8 cellular contexts compared by ENCODE assay signal in the genomic region with DNA sequence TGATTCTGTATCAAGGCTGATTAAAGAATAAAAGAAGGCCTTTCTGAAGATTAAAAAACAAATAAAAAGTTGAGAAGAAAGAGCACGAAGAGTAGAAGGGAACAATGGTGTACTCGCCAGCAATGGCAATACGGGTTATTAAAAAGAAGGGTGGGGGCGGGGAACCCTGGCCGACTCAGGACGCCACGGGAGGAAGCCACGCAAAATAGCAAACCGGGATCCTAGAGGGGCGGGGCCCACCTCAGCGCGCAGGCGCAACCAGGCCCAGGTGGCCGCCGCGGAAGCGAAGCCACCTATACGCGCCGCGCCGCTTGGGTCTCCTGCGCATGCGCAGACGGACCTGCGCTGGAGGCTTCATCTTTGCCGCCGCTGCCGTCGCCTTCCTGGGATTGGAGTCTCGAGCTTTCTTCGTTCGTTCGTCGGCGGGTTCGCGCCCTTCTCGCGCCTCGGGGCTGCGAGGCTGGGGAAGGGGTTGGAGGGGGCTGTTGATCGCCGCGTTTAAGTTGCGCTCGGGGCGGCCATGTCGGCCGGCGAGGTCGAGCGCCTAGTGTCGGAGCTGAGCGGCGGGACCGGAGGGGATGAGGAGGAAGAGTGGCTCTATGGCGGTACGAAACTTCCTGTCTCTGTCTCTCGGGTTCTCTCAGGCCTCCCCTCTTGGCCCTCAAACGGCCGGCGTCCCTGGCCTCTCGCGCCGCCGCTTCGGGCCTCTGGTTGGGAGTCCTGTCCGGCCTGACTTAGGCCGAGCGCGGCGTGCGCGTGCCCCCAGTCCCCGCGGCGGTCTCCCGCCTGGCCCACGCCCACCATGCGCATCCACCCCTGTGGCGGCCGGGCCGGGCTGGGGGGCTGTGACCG. TPM values are rescaled to one million over a fixed set of nuclear protein-coding genes. Genes with fewer than 3 reads are reported as not detected.
A peak's percentile ranks its signal among the peaks of the same experiment; 100 is the strongest.
DNase-seq lines count a peak whose midpoint lies in the region; ATAC-seq and TF ChIP-seq lines count a peak whose summit lies in the region.

A gene with protein sequence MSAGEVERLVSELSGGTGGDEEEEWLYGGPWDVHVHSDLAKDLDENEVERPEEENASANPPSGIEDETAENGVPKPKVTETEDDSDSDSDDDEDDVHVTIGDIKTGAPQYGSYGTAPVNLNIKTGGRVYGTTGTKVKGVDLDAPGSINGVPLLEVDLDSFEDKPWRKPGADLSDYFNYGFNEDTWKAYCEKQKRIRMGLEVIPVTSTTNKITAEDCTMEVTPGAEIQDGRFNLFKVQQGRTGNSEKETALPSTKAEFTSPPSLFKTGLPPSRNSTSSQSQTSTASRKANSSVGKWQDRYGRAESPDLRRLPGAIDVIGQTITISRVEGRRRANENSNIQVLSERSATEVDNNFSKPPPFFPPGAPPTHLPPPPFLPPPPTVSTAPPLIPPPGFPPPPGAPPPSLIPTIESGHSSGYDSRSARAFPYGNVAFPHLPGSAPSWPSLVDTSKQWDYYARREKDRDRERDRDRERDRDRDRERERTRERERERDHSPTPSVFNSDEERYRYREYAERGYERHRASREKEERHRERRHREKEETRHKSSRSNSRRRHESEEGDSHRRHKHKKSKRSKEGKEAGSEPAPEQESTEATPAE (plus strand): TSS at position 323 of the 852 bp plus-strand sequence. CDS start 198 bp downstream, at position 521.

- H3K27me3 Mint-ChIP-seq in natural killer cell treated with Interleukin-12 subunit alpha and Interleukin-12 subunit beta and Interleukin-15 and Interleukin-18, amount 100 ng/mL, for 72 hours: peaks cover 0 to 8% of the 10 kb centered on the region in 2 donors

- H3K9me3 Mint-ChIP-seq in natural killer cell treated with Interleukin-12 subunit alpha and Interleukin-12 subunit beta and Interleukin-15 and Interleukin-18, amount 100 ng/mL, for 72 hours: no peaks in the 10 kb centered on the region

- H3K27ac Mint-ChIP-seq in natural killer cell treated with Interleukin-12 subunit alpha and Interleukin-12 subunit beta and Interleukin-15 and Interleukin-18, amount 100 ng/mL, for 72 hours: peak within 1 kb of the TSS; percentile 95 to 97

- DNase-seq in EH (ENCODE audit: low read depth) (peak; percentile 89), GOT3 (lab: John Stamatoyannopoulos, UW) (peak; percentile 47), LNCaP clone FGC (ENCODE audit: low read depth) (peak; percentile 74), RWPE1 (ENCODE audit: low spot score) (peak; percentile 97), fibroblast of pulmonary artery (ENCODE audit: low read depth) (peak; percentile 94)
- DNase-seq in activated effector memory CD4-positive, alpha-beta T cell treated with Interleukin-2 at 50 U/mL for 16 hours: peak; percentile 94
- DNase-seq in natural killer cell treated with Interleukin-12 subunit alpha and Interleukin-12 subunit beta and Interleukin-15 and Interleukin-18, amount 100 ng/mL, for 72 hours (ENCODE audit: low spot score): peak; percentile 97
- DNase-seq in stimulated activated naive CD8-positive, alpha-beta T cell treated with anti-CD3 and anti-CD28 coated beads, Interleukin-15, Interleukin-2, amounts not matched to agents 100 U/mL and 50 U/mL, for 24 hours: peak; percentile 97

- H3K27ac ChIP-seq in RWPE1: peak within 1 kb of the TSS; percentile 77

- CTCF ChIA-PET in RWPE1 (lab: Yijun Ruan, JAX): no interaction called here

- H3K4me3 ChIP-seq in LNCaP clone FGC (ENCODE audit: low read depth, low read length) (peak within 1 kb of the TSS; percentile 87), fibroblast of pulmonary artery (replicated peaks; ENCODE audit: low read depth, low read length) (peak within 1 kb of the TSS; percentile 85)

- H3K4me1 Mint-ChIP-seq in natural killer cell treated with Interleukin-12 subunit alpha and Interleukin-12 subunit beta and Interleukin-15 and Interleukin-18, amount 100 ng/mL, for 72 hours (ENCODE audit: low read depth in 2 of 2): peaks cover 27 to 33% of the 10 kb centered on the region in 2 donors

- peaks cover 10% of the 10 kb centered on the region for H3K36me3 Mint-ChIP-seq in natural killer cell treated with Interleukin-12 subunit alpha and Interleukin-12 subunit beta and Interleukin-15 and Interleukin-18, amount 100 ng/mL, for 72 hours

- POLR2A ChIA-PET in RWPE1 (lab: Yijun Ruan, JAX; ENCODE audit: low non-redundant PET): interaction anchor here (1.0 kb wide), 1 partner anchor 13 kb away, joined by 3 read pairs; no protein-coding TSS in a partner anchor

- peak within 1 kb of the TSS; percentile 97 for H3K4me3 Mint-ChIP-seq in natural killer cell treated with Interleukin-12 subunit alpha and Interleukin-12 subunit beta and Interleukin-15 and Interleukin-18, amount 100 ng/mL, for 72 hours

- TF ChIP-seq CTCF in LNCaP clone FGC (IDR thresholded peaks at IDR 0.05; ENCODE audit: control insufficient read depth, extremely low read depth, insufficient read depth): no peak
- TF ChIP-seq CTCF in RWPE1 (conservative IDR thresholded peaks at IDR 0.05; ENCODE audit: low read depth): no peak
- TF ChIP-seq CTCF in fibroblast of pulmonary artery (IDR thresholded peaks at IDR 0.05; ENCODE audit: low read length, missing control alignments): no peak

- ATAC-seq in natural killer cell treated with Interleukin-12 subunit alpha and Interleukin-12 subunit beta and Interleukin-15 and Interleukin-18, amount 100 ng/mL, for 72 hours: peak; percentile 96 to 98
- ATAC-seq in stimulated activated naive CD8-positive, alpha-beta T cell treated with anti-CD3 and anti-CD28 coated beads, Interleukin-15, Interleukin-2, amounts not matched to agents 100 U/mL and 50 U/mL, for 24 hours: peak; percentile 96

RNA-seq across cellular contexts. Expression of the gene that starts here (rescaled TPM):
- total RNA-seq in natural killer cell treated with Interleukin-12 subunit alpha and Interleukin-12 subunit beta and Interleukin-15 and Interleukin-18, amount 100 ng/mL, for 72 hours: 10 to 100 TPM; 83.6 to 90.5 TPM

Comparison
In these comparisons a context has a peak if more than half of its experiments do, and no peak if none do; other contexts are left out.
1. Peak in every context shown above with its lines: DNase-seq, ATAC-seq, H3K4me3 ChIP-seq and H3K27ac ChIP-seq.
2. DNase-seq: peak in every context shown above with its lines; median percentile 97 in RWPE1; 97 in natural killer cell treated with Interleukin-12 subunit alpha and Interleukin-12 subunit beta and Interleukin-15 and Interleukin-18, amount 100 ng/mL, for 72 hours; 97 in stimulated activated naive CD8-positive, alpha-beta T cell treated with anti-CD3 and anti-CD28 coated beads, Interleukin-15, Interleukin-2, amounts not matched to agents 100 U/mL and 50 U/mL, for 24 hours; 94 in activated effector memory CD4-positive, alpha-beta T cell treated with Interleukin-2 at 50 U/mL for 16 hours; 94 in fibroblast of pulmonary artery; 89 in EH; 74 in LNCaP clone FGC; 47 in GOT3.